ENCODE assay signal across 28 cellular contexts in genomic region chr7:26044320-26044719, GRCh38.
"Had no signal": no experiment of that assay in that cellular context is flagged by ENCODE, and none has a peak within 500 bp of the region (broad histone marks: within the 10 kb centered on the region; RNA-seq: fewer than 3 reads in every experiment).

No MANE protein-coding gene starts in this region.

- H3K27ac ChIP-seq: stomach, suprapubic skin, testis, thoracic aorta, thyroid gland, tibial artery, tibial nerve, transverse colon, upper lobe of left lung, upper lobe of right lung, uterus, vagina had no signal

- H3K36me3 ChIP-seq: stomach, suprapubic skin, thoracic aorta, thyroid gland, tibial artery, tibial nerve, transverse colon, upper lobe of left lung, upper lobe of right lung, uterus, vagina had no signal

- H3K36me3 Mint-ChIP-seq: stimulated activated effector memory CD8-positive, alpha-beta T cell treated with anti-CD3 and anti-CD28 coated beads, Interleukin-12 subunit alpha, Interleukin-12 subunit beta, amount 100 ng/mL, for 72 hours; stimulated activated memory B cell treated with anti-CD40 and anti-IgM and Interleukin-4, amounts not matched to agents 10 μg/mL and 1 μg/mL and 100 μg/mL, for 72 hours; stimulated activated naive B cell treated with anti-CD40 and anti-IgM and Interleukin-4, amounts not matched to agents 10 μg/mL and 1 μg/mL and 100 μg/mL, for 72 hours; type B pancreatic cell had no signal

- H3K27ac Mint-ChIP-seq: stimulated activated effector memory CD8-positive, alpha-beta T cell treated with anti-CD3 and anti-CD28 coated beads, Interleukin-12 subunit alpha, Interleukin-12 subunit beta, amount 100 ng/mL, for 72 hours; stimulated activated memory B cell treated with anti-CD40 and anti-IgM and Interleukin-4, amounts not matched to agents 10 μg/mL and 1 μg/mL and 100 μg/mL, for 72 hours; stimulated activated naive B cell treated with anti-CD40 and anti-IgM and Interleukin-4, amounts not matched to agents 10 μg/mL and 1 μg/mL and 100 μg/mL, for 72 hours; stimulated activated naive CD8-positive, alpha-beta T cell treated with anti-CD3 and anti-CD28 coated beads, Interleukin-15, amount 100 ng/mL, for 72 hours; stimulated activated naive CD8-positive, alpha-beta T cell treated with anti-CD3 and anti-CD28 coated beads, Interleukin-15, Interleukin-2, amounts not matched to agents 100 ng/mL and 50 ng/mL, for 24 hours; type B pancreatic cell had no signal

- DNase-seq: stimulated activated CD4-positive, alpha-beta T cell treated with anti-CD3 and anti-CD28 coated beads, Interleukin-2, amount 100 ng/mL, for 48 hours; stimulated activated CD4-positive, alpha-beta T cell treated with anti-CD3 and anti-CD28 coated beads, Interleukin-4, amount 100 ng/mL, for 1 hour; stimulated activated CD4-positive, alpha-beta T cell treated with anti-CD3 and anti-CD28 coated beads, Interleukin-4, amount 100 ng/mL, for 24 hours; stimulated activated CD4-positive, alpha-beta T cell treated with anti-CD3 and anti-CD28 coated beads, Interleukin-4, amount 100 ng/mL, for 4 hours; stimulated activated CD8-positive, alpha-beta memory T cell treated with anti-CD3 and anti-CD28 coated beads, Interleukin-4, amount 100 ng/mL, for 48 hours; stimulated activated naive B cell treated with anti-CD40 and anti-IgM and Interleukin-4, amounts not matched to agents 10 μg/mL and 1 μg/mL and 100 μg/mL, for 72 hours; stimulated activated naive CD4-positive, alpha-beta T cell; stimulated activated naive CD4-positive, alpha-beta T cell treated with Interleukin-2 at 50 U/mL for 16 hours; stimulated activated naive CD8-positive, alpha-beta T cell treated with anti-CD3 and anti-CD28 coated beads, Interleukin-15, amount 100 ng/mL, for 72 hours; stimulated activated naive CD8-positive, alpha-beta T cell treated with anti-CD3 and anti-CD28 coated beads, Interleukin-15, Interleukin-2, amounts not matched to agents 100 U/mL and 50 U/mL, for 24 hours; stomach; substantia nigra; testis; thyroid gland; tibial artery; transverse colon; trophoblast cell; upper lobe of left lung; upper lobe of right lung; uterus had no signal

- H3K4me1 Mint-ChIP-seq: stimulated activated effector memory CD8-positive, alpha-beta T cell treated with anti-CD3 and anti-CD28 coated beads, Interleukin-12 subunit alpha, Interleukin-12 subunit beta, amount 100 ng/mL, for 72 hours; stimulated activated memory B cell treated with anti-CD40 and anti-IgM and Interleukin-4, amounts not matched to agents 10 μg/mL and 1 μg/mL and 100 μg/mL, for 72 hours; stimulated activated naive B cell treated with anti-CD40 and anti-IgM and Interleukin-4, amounts not matched to agents 10 μg/mL and 1 μg/mL and 100 μg/mL, for 72 hours; stimulated activated naive CD8-positive, alpha-beta T cell treated with anti-CD3 and anti-CD28 coated beads, Interleukin-15, amount 100 ng/mL, for 72 hours had no signal

- H3K27me3 ChIP-seq: testis, thyroid gland, tibial nerve, upper lobe of left lung, uterus, vagina had no signal

- H3K4me3 ChIP-seq: stomach, suprapubic skin, testis, thoracic aorta, thyroid gland, tibial artery, tibial nerve, transverse colon, upper lobe of left lung, upper lobe of right lung, uterus, vagina had no signal

- ATAC-seq: stimulated activated effector memory CD8-positive, alpha-beta T cell treated with anti-CD3 and anti-CD28 coated beads, Interleukin-12 subunit alpha, Interleukin-12 subunit beta, amount 100 ng/mL, for 72 hours; stimulated activated memory B cell treated with anti-CD40 and anti-IgM and Interleukin-4, amounts not matched to agents 10 μg/mL and 1 μg/mL and 100 μg/mL, for 72 hours; stimulated activated naive B cell treated with anti-CD40 and anti-IgM and Interleukin-4, amounts not matched to agents 10 μg/mL and 1 μg/mL and 100 μg/mL, for 72 hours; stimulated activated naive CD8-positive, alpha-beta T cell treated with anti-CD3 and anti-CD28 coated beads, Interleukin-15, amount 100 ng/mL, for 72 hours; stimulated activated naive CD8-positive, alpha-beta T cell treated with anti-CD3 and anti-CD28 coated beads, Interleukin-15, Interleukin-2, amounts not matched to agents 100 U/mL and 50 U/mL, for 24 hours; upper lobe of right lung had no signal

- H3K4me3 Mint-ChIP-seq: stimulated activated effector memory CD8-positive, alpha-beta T cell treated with anti-CD3 and anti-CD28 coated beads, Interleukin-12 subunit alpha, Interleukin-12 subunit beta, amount 100 ng/mL, for 72 hours; stimulated activated memory B cell treated with anti-CD40 and anti-IgM and Interleukin-4, amounts not matched to agents 10 μg/mL and 1 μg/mL and 100 μg/mL, for 72 hours; stimulated activated naive B cell treated with anti-CD40 and anti-IgM and Interleukin-4, amounts not matched to agents 10 μg/mL and 1 μg/mL and 100 μg/mL, for 72 hours; stimulated activated naive CD8-positive, alpha-beta T cell treated with anti-CD3 and anti-CD28 coated beads, Interleukin-15, amount 100 ng/mL, for 72 hours; stimulated activated naive CD8-positive, alpha-beta T cell treated with anti-CD3 and anti-CD28 coated beads, Interleukin-15, Interleukin-2, amounts not matched to agents 100 ng/mL and 50 ng/mL, for 24 hours; type B pancreatic cell had no signal

- H3K4me1 ChIP-seq: stomach, suprapubic skin, testis, thyroid gland, tibial artery, tibial nerve, upper lobe of left lung, upper lobe of right lung, uterus, vagina had no signal

- H3K9me3 ChIP-seq: stomach, suprapubic skin, testis, thoracic aorta, thyroid gland, tibial artery, tibial nerve, transverse colon, upper lobe of left lung, upper lobe of right lung, uterus, vagina had no signal

- H3K9me3 Mint-ChIP-seq: stimulated activated effector memory CD8-positive, alpha-beta T cell treated with anti-CD3 and anti-CD28 coated beads, Interleukin-12 subunit alpha, Interleukin-12 subunit beta, amount 100 ng/mL, for 72 hours; stimulated activated memory B cell treated with anti-CD40 and anti-IgM and Interleukin-4, amounts not matched to agents 10 μg/mL and 1 μg/mL and 100 μg/mL, for 72 hours; stimulated activated naive B cell treated with anti-CD40 and anti-IgM and Interleukin-4, amounts not matched to agents 10 μg/mL and 1 μg/mL and 100 μg/mL, for 72 hours; stimulated activated naive CD8-positive, alpha-beta T cell treated with anti-CD3 and anti-CD28 coated beads, Interleukin-15, amount 100 ng/mL, for 72 hours; stimulated activated naive CD8-positive, alpha-beta T cell treated with anti-CD3 and anti-CD28 coated beads, Interleukin-15, Interleukin-2, amounts not matched to agents 100 ng/mL and 50 ng/mL, for 24 hours had no signal
